In the genomic region with DNA sequence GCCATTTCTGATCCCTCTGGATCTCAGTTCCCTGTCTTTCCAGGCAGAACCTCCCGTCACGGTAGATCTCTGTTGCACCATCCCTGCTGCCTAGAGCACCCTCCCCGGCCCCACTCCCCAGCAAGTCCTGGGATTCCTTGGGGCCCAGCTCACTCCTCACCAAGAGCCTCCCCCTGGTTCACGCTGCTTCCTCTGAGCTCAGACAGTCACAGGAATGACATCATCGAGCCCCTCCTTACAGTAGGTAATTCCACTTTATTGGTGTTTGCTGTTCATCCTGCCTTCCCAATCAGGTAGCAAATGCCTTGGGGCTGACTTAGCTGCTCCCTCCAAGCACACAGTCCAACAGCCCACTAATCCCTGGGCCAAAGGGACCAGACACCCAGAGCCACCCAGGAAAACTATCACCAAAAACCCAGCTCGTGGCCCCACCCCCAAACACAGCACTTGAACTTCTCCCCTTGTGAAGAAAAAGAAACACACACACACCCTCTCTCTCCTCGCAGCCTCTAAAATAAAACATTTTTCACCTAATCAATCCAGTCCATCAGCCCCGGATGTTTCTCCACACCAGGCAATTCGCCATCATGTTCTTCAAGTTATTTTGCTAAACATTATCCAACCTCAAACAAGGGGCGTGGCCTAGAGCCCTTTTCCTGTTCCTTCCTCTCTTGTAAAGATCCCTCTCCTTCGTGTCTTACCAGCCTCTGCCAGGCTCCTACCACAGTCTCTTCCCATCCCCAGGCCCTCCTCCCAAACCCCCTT, we compare ENCODE assay signal across 8 cellular contexts. TPM values are rescaled to one million over a fixed set of nuclear protein-coding genes. Genes with fewer than 3 reads are reported as not detected.
A peak's percentile ranks its signal among the peaks of the same experiment; 100 is the strongest.
DNase-seq lines count a peak whose midpoint lies in the region; ATAC-seq and TF ChIP-seq lines count a peak whose summit lies in the region.

No MANE protein-coding gene starts in this region.

- no peak for ATAC-seq in activated CD8-positive, alpha-beta memory T cell treated with anti-CD3 and anti-CD28 coated beads, Interleukin-2, amount 10 ng/mL, durations not matched to agents 7 days and 5 days
- no peak for ATAC-seq in activated CD8-positive, alpha-beta T cell treated with anti-CD3 and anti-CD28 coated beads, Interleukin-2, amount 10 ng/mL, durations not matched to agents 7 days and 5 days

- peak overlapping the region; percentile 100 for H3K4me3 Mint-ChIP-seq in activated CD8-positive, alpha-beta memory T cell treated with anti-CD3 and anti-CD28 coated beads, Interleukin-2, amount 10 ng/mL, durations not matched to agents 7 days and 5 days
- H3K4me3 Mint-ChIP-seq in activated CD8-positive, alpha-beta T cell treated with anti-CD3 and anti-CD28 coated beads, Interleukin-2, amount 10 ng/mL, durations not matched to agents 7 days and 5 days = peak overlapping the region; percentile 94

- H3K36me3 ChIP-seq in thyroid gland = no peaks in the 10 kb centered on the region

- CTCF ChIA-PET in activated CD8-positive, alpha-beta memory T cell treated with anti-CD3 and anti-CD28 coated beads, Interleukin-2, amount 10 ng/mL, durations not matched to agents 7 days and 5 days (lab: Charles Lee) = interaction anchor here (0.8 to 2.5 kb wide), 3 partner anchors 10 to 186 kb away, joined by 4 to 11 read pairs (median 4); partner anchors contain the start of gene KPTN
- CTCF ChIA-PET in activated CD8-positive, alpha-beta T cell treated with anti-CD3 and anti-CD28 coated beads, Interleukin-2, amount 10 ng/mL, durations not matched to agents 7 days and 5 days (lab: Charles Lee) = interaction anchor here (1.2 to 1.9 kb wide), 5 partner anchors 25 to 215 kb away, joined by 3 to 7 read pairs (median 3); no protein-coding TSS in a partner anchor

- POLR2A ChIA-PET in activated CD8-positive, alpha-beta T cell treated with anti-CD3 and anti-CD28 coated beads, Interleukin-2, amount 10 ng/mL, durations not matched to agents 7 days and 5 days (lab: Charles Lee) = interaction anchor here (0.6 to 2.8 kb wide), 10 partner anchors 10 to 96 kb away, joined by 3 to 15 read pairs (median 4); no protein-coding TSS in a partner anchor

- no peaks in the 10 kb centered on the region for H3K27me3 Mint-ChIP-seq in activated CD8-positive, alpha-beta memory T cell treated with anti-CD3 and anti-CD28 coated beads, Interleukin-2, amount 10 ng/mL, durations not matched to agents 7 days and 5 days
- H3K27me3 Mint-ChIP-seq in activated CD8-positive, alpha-beta T cell treated with anti-CD3 and anti-CD28 coated beads, Interleukin-2, amount 10 ng/mL, durations not matched to agents 7 days and 5 days (ENCODE audit: low read depth) = no peaks in the 10 kb centered on the region

- no peaks in the 10 kb centered on the region for H3K9me3 Mint-ChIP-seq in activated CD8-positive, alpha-beta memory T cell treated with anti-CD3 and anti-CD28 coated beads, Interleukin-2, amount 10 ng/mL, durations not matched to agents 7 days and 5 days (ENCODE audit: low read depth)
- H3K9me3 Mint-ChIP-seq in activated CD8-positive, alpha-beta T cell treated with anti-CD3 and anti-CD28 coated beads, Interleukin-2, amount 10 ng/mL, durations not matched to agents 7 days and 5 days (ENCODE audit: insufficient read depth) = no peaks in the 10 kb centered on the region

- WGBS in thyroid gland, 2 donors = 57 to 66% methylated on average over 11 of the region's 11 CpGs

- no peak for TF ChIP-seq POLR2A in thyroid gland (IDR thresholded peaks at IDR 0.05)

- H3K27ac ChIP-seq in thyroid gland = peak overlapping the region; percentile 33 to 92 (median 75)

- DNase-seq in activated CD8-positive, alpha-beta memory T cell treated with anti-CD3 and anti-CD28 coated beads, Interleukin-2, amount 10 ng/mL, durations not matched to agents 7 days and 5 days = no peak
- no peak for DNase-seq in activated CD8-positive, alpha-beta memory T cell treated with anti-CD3 and anti-CD28 coated beads, Interleukin-2, amount 50 U/mL, for 4 hours
- peak; percentile 43 for DNase-seq in activated CD8-positive, alpha-beta T cell treated with anti-CD3 and anti-CD28 coated beads, Interleukin-2, amount 10 ng/mL, durations not matched to agents 7 days and 5 days
- DNase-seq in kidney tubule cell (ENCODE audit: low spot score) (peak; percentile 82), thyroid gland (peak; percentile 45 to 57), DMS114 treated with DMSO at 0.1 percent for 48 hours (lab: John Stamatoyannopoulos, UW; ENCODE audit: unreplicated experiment) (no peak), NCI-H1105 (lab: John Stamatoyannopoulos, UW) (no peak)
- no peak for DNase-seq in stimulated activated CD4-positive, alpha-beta T cell treated with anti-CD3 and anti-CD28 coated beads, Interleukin-4, amount 100 ng/mL, for 1 hour

- H3K27ac Mint-ChIP-seq in activated CD8-positive, alpha-beta memory T cell treated with anti-CD3 and anti-CD28 coated beads, Interleukin-2, amount 10 ng/mL, durations not matched to agents 7 days and 5 days = peak overlapping the region; percentile 99
- peak overlapping the region; percentile 96 for H3K27ac Mint-ChIP-seq in activated CD8-positive, alpha-beta T cell treated with anti-CD3 and anti-CD28 coated beads, Interleukin-2, amount 10 ng/mL, durations not matched to agents 7 days and 5 days

- H3K9me3 ChIP-seq in thyroid gland = no peaks in the 10 kb centered on the region

- intact Hi-C loops in thyroid gland (cut with DNase I) = loop anchor here (10.0 kb wide), 1 partner anchor 78 kb away; no protein-coding TSS in a partner anchor

- H3K36me3 Mint-ChIP-seq in activated CD8-positive, alpha-beta memory T cell treated with anti-CD3 and anti-CD28 coated beads, Interleukin-2, amount 10 ng/mL, durations not matched to agents 7 days and 5 days = peaks cover 9% of the 10 kb centered on the region
- peaks cover 13% of the 10 kb centered on the region for H3K36me3 Mint-ChIP-seq in activated CD8-positive, alpha-beta T cell treated with anti-CD3 and anti-CD28 coated beads, Interleukin-2, amount 10 ng/mL, durations not matched to agents 7 days and 5 days (ENCODE audit: low read depth)

- H3K4me1 Mint-ChIP-seq in activated CD8-positive, alpha-beta memory T cell treated with anti-CD3 and anti-CD28 coated beads, Interleukin-2, amount 10 ng/mL, durations not matched to agents 7 days and 5 days = peaks cover 63% of the 10 kb centered on the region
- peaks cover 57% of the 10 kb centered on the region for H3K4me1 Mint-ChIP-seq in activated CD8-positive, alpha-beta T cell treated with anti-CD3 and anti-CD28 coated beads, Interleukin-2, amount 10 ng/mL, durations not matched to agents 7 days and 5 days (ENCODE audit: low read depth)

- H3K27me3 ChIP-seq in thyroid gland = no peaks in the 10 kb centered on the region

- no peak for TF ChIP-seq CTCF in thyroid gland (IDR thresholded peaks at IDR 0.05)

- peaks cover 64 to 68% of the 10 kb centered on the region in 2 donors for H3K4me1 ChIP-seq in thyroid gland

- H3K4me3 ChIP-seq in thyroid gland (replicated peaks in 1 of 3) = peak overlapping the region in 1 of 3 donors; percentile 15

RNA-seq across cellular contexts. Expression of gene NAPA, which starts 2.5 kb away (rescaled TPM):
- total RNA-seq in activated CD8-positive, alpha-beta memory T cell treated with anti-CD3 and anti-CD28 coated beads, Interleukin-2, amount 10 ng/mL, durations not matched to agents 7 days and 5 days = 100 to 1,000 TPM; 102 to 124 TPM
- total RNA-seq in activated CD8-positive, alpha-beta T cell treated with anti-CD3 and anti-CD28 coated beads, Interleukin-2, amount 10 ng/mL, durations not matched to agents 7 days and 5 days = 100 to 1,000 TPM in 1 of 2 experiments, 10 to 100 TPM in 1; 90.0 to 103 TPM
- 100 to 1,000 TPM; 146 to 354 (median 213) TPM for total RNA-seq in thyroid gland

RNA-seq across cellular contexts. Expression of gene KPTN, which starts 28.3 kb away (rescaled TPM):
- total RNA-seq in activated CD8-positive, alpha-beta memory T cell treated with anti-CD3 and anti-CD28 coated beads, Interleukin-2, amount 10 ng/mL, durations not matched to agents 7 days and 5 days = 10 to 100 TPM; 11.0 to 13.3 TPM
- 10 to 100 TPM; 12.6 to 13.0 TPM for total RNA-seq in activated CD8-positive, alpha-beta T cell treated with anti-CD3 and anti-CD28 coated beads, Interleukin-2, amount 10 ng/mL, durations not matched to agents 7 days and 5 days
- 1 to 10 TPM; 7.0 to 8.9 (median 7.3) TPM for total RNA-seq in thyroid gland

RNA-seq across cellular contexts. Expression of gene SLC8A2, which starts 40.7 kb away (rescaled TPM):
- total RNA-seq in activated CD8-positive, alpha-beta memory T cell treated with anti-CD3 and anti-CD28 coated beads, Interleukin-2, amount 10 ng/mL, durations not matched to agents 7 days and 5 days = under 1 TPM; 0.14 to 0.32 TPM
- total RNA-seq in activated CD8-positive, alpha-beta T cell treated with anti-CD3 and anti-CD28 coated beads, Interleukin-2, amount 10 ng/mL, durations not matched to agents 7 days and 5 days = under 1 TPM; 0.05 to 0.44 TPM
- under 1 TPM in 2 of 4 donors, not detected in 2; 0.29 to 0.59 TPM for total RNA-seq in thyroid gland

Comparison
In these comparisons a context has a peak if more than half of its experiments do, and no peak if none do; other contexts are left out.
1. DNase-seq: peak in activated CD8-positive, alpha-beta T cell treated with anti-CD3 and anti-CD28 coated beads, Interleukin-2, amount 10 ng/mL, durations not matched to agents 7 days and 5 days (single experiment), kidney tubule cell (single experiment) and thyroid gland (2 of 2); none in activated CD8-positive, alpha-beta memory T cell treated with anti-CD3 and anti-CD28 coated beads, Interleukin-2, amount 10 ng/mL, durations not matched to agents 7 days and 5 days (single experiment), activated CD8-positive, alpha-beta memory T cell treated with anti-CD3 and anti-CD28 coated beads, Interleukin-2, amount 50 U/mL, for 4 hours (single experiment), DMS114 treated with DMSO at 0.1 percent for 48 hours (single experiment), NCI-H1105 (single experiment) and stimulated activated CD4-positive, alpha-beta T cell treated with anti-CD3 and anti-CD28 coated beads, Interleukin-4, amount 100 ng/mL, for 1 hour (single experiment).